Comparison of ENCODE assay signal across 8 cellular contexts in the genomic region with DNA sequence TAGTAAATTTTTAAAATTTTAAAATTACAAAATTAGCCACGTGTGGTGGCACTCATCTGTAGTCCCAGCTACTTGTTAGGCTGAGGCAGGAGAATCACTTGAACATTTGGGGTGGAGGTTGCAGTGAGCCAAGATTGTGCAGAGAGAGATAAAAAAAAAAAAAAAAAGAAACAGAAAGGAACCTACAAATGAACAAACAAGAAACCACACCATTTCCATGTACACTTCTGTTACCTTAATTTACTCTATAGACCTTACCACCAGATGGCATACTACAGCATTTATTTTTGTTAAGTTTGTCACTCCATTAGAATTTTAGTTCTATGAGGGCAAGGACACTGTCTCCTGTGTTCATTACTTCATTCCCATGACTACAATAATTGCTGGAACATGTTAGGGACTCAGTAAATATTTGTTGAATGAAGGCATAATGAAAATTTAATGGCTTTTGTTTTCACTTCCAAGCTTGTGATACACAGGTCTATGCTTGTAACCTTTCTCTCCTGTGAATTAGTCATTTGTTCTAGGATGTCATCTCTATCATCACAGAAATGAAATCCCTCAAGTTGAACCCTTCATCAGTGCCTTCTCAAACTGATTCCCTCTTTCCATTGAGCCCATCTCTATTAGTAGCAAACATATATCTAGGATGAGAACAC.
A peak's percentile ranks its signal among the peaks of the same experiment; 100 is the strongest.
DNase-seq lines count a peak whose midpoint lies in the region; ATAC-seq and TF ChIP-seq lines count a peak whose summit lies in the region.

No MANE protein-coding gene starts in this region.

- H3K9me2 ChIP-seq in SU-DHL-6 (replicated peaks; ENCODE audit: insufficient read depth, low read length): no peaks in the 10 kb centered on the region
- H3K9me2 ChIP-seq in hepatocyte (replicated peaks; ENCODE audit: insufficient read depth): no peaks in the 10 kb centered on the region

- no peak overlapping the region for H3K27ac ChIP-seq in SU-DHL-6 (ENCODE audit: low read depth, low read length)
- no peak overlapping the region for H3K27ac ChIP-seq in hepatocyte

- no peaks in the 10 kb centered on the region for H3K9me3 ChIP-seq in SU-DHL-6 (ENCODE audit: insufficient read depth, low read length)
- H3K9me3 ChIP-seq in hepatocyte (ENCODE audit: low read depth): no peaks in the 10 kb centered on the region

- H3K36me3 Mint-ChIP-seq in HFFc6 (ENCODE audit: low read depth): no peaks in the 10 kb centered on the region
- H3K36me3 Mint-ChIP-seq in endothelial cell (ENCODE audit: low read depth, unreplicated experiment): no peaks in the 10 kb centered on the region

- H3K27me3 ChIP-seq in SU-DHL-6 (ENCODE audit: low read length): no peaks in the 10 kb centered on the region
- H3K27me3 ChIP-seq in hepatocyte: no peaks in the 10 kb centered on the region

- H4K20me1 ChIP-seq in SU-DHL-6 (ENCODE audit: low read depth, low read length) (no peaks in the 10 kb centered on the region), hepatocyte (ENCODE audit: insufficient read depth, poor library complexity, severe bottlenecking) (no peaks in the 10 kb centered on the region)

- no peak overlapping the region for H3K4me2 ChIP-seq in SU-DHL-6 (ENCODE audit: low read depth, low read length, poor library complexity, severe bottlenecking)
- H3K4me2 ChIP-seq in hepatocyte: no peak overlapping the region

- H3K4me3 ChIP-seq in SU-DHL-6 (ENCODE audit: insufficient read depth, low read length, poor library complexity, severe bottlenecking) (no peak overlapping the region), hepatocyte (no peak overlapping the region)

- peak; percentile 71 for TF ChIP-seq CTCF in HFFc6 (IDR thresholded peaks at IDR 0.05)
- TF ChIP-seq CTCF in SU-DHL-6 (IDR thresholded peaks at IDR 0.05; ENCODE audit: insufficient read depth, low read length, poor library complexity, severe bottlenecking): peak; percentile 10
- TF ChIP-seq CTCF in hepatocyte (IDR thresholded peaks at IDR 0.05; ENCODE audit: poor library complexity): peak; percentile 45
- no peak for TF ChIP-seq CTCF in endothelial cell (IDR thresholded peaks at IDR 0.05; ENCODE audit: unreplicated experiment)

- no peak overlapping the region for H3K9ac ChIP-seq in SU-DHL-6 (ENCODE audit: low read length)

- H3K27ac Mint-ChIP-seq in HFFc6 (no peak overlapping the region), endothelial cell (ENCODE audit: unreplicated experiment) (no peak overlapping the region)

- 94% methylated on average over 1 of the region's 1 CpG for WGBS in hepatocyte (ENCODE audit: low lambda C conversion rate, missing lambda C conversion rate)

- no peak for ATAC-seq in GM18858 (IDR thresholded peaks at IDR 0.05; ENCODE audit: unreplicated experiment)

- no peak overlapping the region for H3K4me3 Mint-ChIP-seq in HFFc6
- no peak overlapping the region for H3K4me3 Mint-ChIP-seq in endothelial cell (ENCODE audit: unreplicated experiment)

- no peak overlapping the region for H2AFZ ChIP-seq in SU-DHL-6 (ENCODE audit: low read depth, low read length, severe bottlenecking)
- no peak overlapping the region for H2AFZ ChIP-seq in hepatocyte

- no peaks in the 10 kb centered on the region for H3K4me1 ChIP-seq in hepatocyte (ENCODE audit: insufficient read depth)

- H3K79me2 ChIP-seq in SU-DHL-6 (ENCODE audit: insufficient read depth, low read length) (no peaks in the 10 kb centered on the region; the same call in 1 of the 2 replicates), hepatocyte (no peaks in the 10 kb centered on the region)

- DNase-seq in NCI-H510A treated with DMSO at 0.1 percent for 48 hours (lab: John Stamatoyannopoulos, UW): peak; percentile 7
- DNase-seq in NCI-H510A (lab: John Stamatoyannopoulos, UW): no peak
- DNase-seq in HFFc6: peak; percentile 25
- peak; percentile 8 for DNase-seq in hepatocyte (ENCODE audit: low spot score)
- no peak for DNase-seq in endothelial cell (ENCODE audit: low spot score)
- DNase-seq in retina: no peak

- H3K27me3 Mint-ChIP-seq in HFFc6 (ENCODE audit: insufficient read depth) (no peaks in the 10 kb centered on the region; the same call in 1 of the 2 replicates), endothelial cell (ENCODE audit: unreplicated experiment) (peaks cover under 1% of the 10 kb centered on the region)

- H3K4me1 Mint-ChIP-seq in HFFc6 (ENCODE audit: low read depth): no peaks in the 10 kb centered on the region
- no peaks in the 10 kb centered on the region for H3K4me1 Mint-ChIP-seq in endothelial cell (ENCODE audit: unreplicated experiment)

- no peaks in the 10 kb centered on the region for H3F3A ChIP-seq in SU-DHL-6 (ENCODE audit: insufficient read depth)

- H3K36me3 ChIP-seq in SU-DHL-6 (ENCODE audit: low read length) (peaks cover 31% of the 10 kb centered on the region), hepatocyte (replicated peaks; ENCODE audit: insufficient read depth, low read depth) (no peaks in the 10 kb centered on the region)

- no peaks in the 10 kb centered on the region for H3K9me3 Mint-ChIP-seq in HFFc6
- no peaks in the 10 kb centered on the region for H3K9me3 Mint-ChIP-seq in endothelial cell (ENCODE audit: unreplicated experiment)

Comparison
In these comparisons a context has a peak if more than half of its experiments do, and no peak if none do; other contexts are left out.
1. DNase-seq: peak in NCI-H510A treated with DMSO at 0.1 percent for 48 hours (single experiment), HFFc6 (single experiment) and hepatocyte (single experiment); none in NCI-H510A (single experiment), endothelial cell (single experiment) and retina (single experiment).